In genomic region chr17:74752415-74752814, GRCh38 we compare ENCODE assay signal across 14 cellular contexts. TPM values are rescaled to one million over a fixed set of nuclear protein-coding genes. Genes with fewer than 3 reads are reported as not detected.
A peak's percentile ranks its signal among the peaks of the same experiment; 100 is the strongest.
DNase-seq lines count a peak whose midpoint lies in the region; ATAC-seq and TF ChIP-seq lines count a peak whose summit lies in the region.
"Had no signal": no experiment of that assay in that cellular context is flagged by ENCODE, and none has a peak within 500 bp of the region (broad histone marks: within the 10 kb centered on the region; RNA-seq: fewer than 3 reads in every experiment).

No MANE protein-coding gene starts in this region.

- H3K4me1 Mint-ChIP-seq in activated T-cell treated with anti-CD3 and anti-CD28 coated beads, Interleukin-2, amount 50 U/mL, for 24 hours (ENCODE audit: low read depth), result peaks cover 68% of the 10 kb centered on the region
- peaks cover 64% of the 10 kb centered on the region for H3K4me1 Mint-ChIP-seq in activated CD4-positive, alpha-beta memory T cell treated with anti-CD3 and anti-CD28 coated beads, Interleukin-2, amount 10 ng/mL, durations not matched to agents 7 days and 5 days

- H3K27ac Mint-ChIP-seq in activated T-cell treated with anti-CD3 and anti-CD28 coated beads, Interleukin-2, amount 50 U/mL, for 24 hours, result peak overlapping the region; percentile 93
- peak overlapping the region; percentile 90 for H3K27ac Mint-ChIP-seq in activated CD4-positive, alpha-beta memory T cell treated with anti-CD3 and anti-CD28 coated beads, Interleukin-2, amount 10 ng/mL, durations not matched to agents 7 days and 5 days

- H3K4me2 ChIP-seq in hepatocyte, result peak overlapping the region; percentile 87

- H3K27ac ChIP-seq in hepatocyte (peak overlapping the region; percentile 87), stomach (peak overlapping the region; percentile 29 to 94 (median 91))
- H3K27ac ChIP-seq: VCaP had no signal

- no peaks in the 10 kb centered on the region for H3K9me2 ChIP-seq in hepatocyte (replicated peaks; ENCODE audit: insufficient read depth)

- 84% methylated on average over 9 of the region's 9 CpGs for WGBS in hepatocyte (ENCODE audit: low lambda C conversion rate, missing lambda C conversion rate)
- WGBS in stomach, 5 donors, result 77 to 86% (median 84%) methylated on average over 9 of the region's 9 CpGs

- POLR2A ChIA-PET in activated CD4-positive, alpha-beta memory T cell treated with anti-CD3 and anti-CD28 coated beads, Interleukin-2, amount 10 ng/mL, durations not matched to agents 7 days and 5 days (lab: Charles Lee), result interaction anchor here (1.4 to 9.2 kb wide), 6 partner anchors 8 to 121 kb away, joined by 3 to 98 read pairs (median 10); partner anchors contain the start of genes FDXR, NAT9 and RAB37

- no peaks in the 10 kb centered on the region for H3K9me3 Mint-ChIP-seq in activated T-cell treated with anti-CD3 and anti-CD28 coated beads, Interleukin-2, amount 50 U/mL, for 24 hours
- H3K9me3 Mint-ChIP-seq in activated CD4-positive, alpha-beta memory T cell treated with anti-CD3 and anti-CD28 coated beads, Interleukin-2, amount 10 ng/mL, durations not matched to agents 7 days and 5 days, result no peaks in the 10 kb centered on the region

- peaks cover 51% of the 10 kb centered on the region for H3K4me1 ChIP-seq in hepatocyte (ENCODE audit: insufficient read depth)
- H3K4me1 ChIP-seq in stomach, result peaks cover 40 to 73% (median 66%) of the 10 kb centered on the region in 4 donors

- ATAC-seq in GM19351 (IDR thresholded peaks at IDR 0.05; ENCODE audit: unreplicated experiment) (no peak), GM18517 (IDR thresholded peaks at IDR 0.05; ENCODE audit: unreplicated experiment) (no peak)

- H3K36me3 Mint-ChIP-seq in activated T-cell treated with anti-CD3 and anti-CD28 coated beads, Interleukin-2, amount 50 U/mL, for 24 hours (ENCODE audit: low read depth), result peaks cover 64% of the 10 kb centered on the region
- H3K36me3 Mint-ChIP-seq in activated CD4-positive, alpha-beta memory T cell treated with anti-CD3 and anti-CD28 coated beads, Interleukin-2, amount 10 ng/mL, durations not matched to agents 7 days and 5 days (ENCODE audit: low read depth), result peaks cover 71% of the 10 kb centered on the region

- no peaks in the 10 kb centered on the region for H3K27me3 ChIP-seq in hepatocyte
- no peaks in the 10 kb centered on the region for H3K27me3 ChIP-seq in stomach
- H3K27me3 ChIP-seq: tibial artery had no signal

- no peak for TF ChIP-seq EP300 in stomach (IDR thresholded peaks at IDR 0.05)

- no peak for DNase-seq in activated T-cell treated with anti-CD3 and anti-CD28 coated beads, Interleukin-2, amount 50 U/mL, for 24 hours
- DNase-seq in activated T-cell treated with anti-CD3 and anti-CD28 coated beads, Interleukin-2, amount 50 U/mL, for 1 hour, result no peak
- DNase-seq in activated CD4-positive, alpha-beta memory T cell treated with anti-CD3 and anti-CD28 coated beads, Interleukin-2, amount 10 ng/mL, durations not matched to agents 7 days and 5 days, result no peak
- DNase-seq in hepatocyte (ENCODE audit: low spot score) (no peak), stomach (no peak), iPS-NIHi11 (ENCODE audit: low spot score) (no peak)
- DNase-seq: ACHN, islet precursor cell, NCI-H69, sigmoid colon, tibial artery had no signal

- peaks cover 61% of the 10 kb centered on the region for H4K20me1 ChIP-seq in hepatocyte (ENCODE audit: insufficient read depth, poor library complexity, severe bottlenecking)

- TF ChIP-seq CTCF in hepatocyte (IDR thresholded peaks at IDR 0.05; ENCODE audit: poor library complexity), result no peak
- TF ChIP-seq CTCF in stomach (IDR thresholded peaks at IDR 0.05), result no peak

- peak overlapping the region; percentile 92 for H3K4me3 Mint-ChIP-seq in activated T-cell treated with anti-CD3 and anti-CD28 coated beads, Interleukin-2, amount 50 U/mL, for 24 hours
- H3K4me3 Mint-ChIP-seq in activated CD4-positive, alpha-beta memory T cell treated with anti-CD3 and anti-CD28 coated beads, Interleukin-2, amount 10 ng/mL, durations not matched to agents 7 days and 5 days, result peak overlapping the region; percentile 94

- TF ChIP-seq POLR2A in stomach (IDR thresholded peaks at IDR 0.05), result no peak

- H3K36me3 ChIP-seq in hepatocyte (replicated peaks; ENCODE audit: insufficient read depth, low read depth) (no peaks in the 10 kb centered on the region), stomach (peaks cover 0 to 4% (median 0%) of the 10 kb centered on the region in 4 donors)
- H3K36me3 ChIP-seq: sigmoid colon, tibial artery had no signal

- CTCF ChIA-PET in activated CD4-positive, alpha-beta memory T cell treated with anti-CD3 and anti-CD28 coated beads, Interleukin-2, amount 10 ng/mL, durations not matched to agents 7 days and 5 days (lab: Charles Lee), result interaction anchor here (1.3 to 12.5 kb wide), 4 partner anchors 15 to 95 kb away, joined by 4 to 93 read pairs (median 16); partner anchors contain the start of gene RAB37

- intact Hi-C loops in stomach (cut with DNase I; ENCODE audit: low total_unique reads), result no loop called here

- H2AFZ ChIP-seq in hepatocyte, result no peak overlapping the region

- H3K4me3 ChIP-seq in hepatocyte (no peak overlapping the region), stomach (peak overlapping the region in 1 of 4 donors; percentile 89)
- H3K4me3 ChIP-seq: sigmoid colon, tibial artery had no signal

- H3K9me3 ChIP-seq in hepatocyte (ENCODE audit: low read depth) (no peaks in the 10 kb centered on the region), stomach (no peaks in the 10 kb centered on the region)
- H3K9me3 ChIP-seq: sigmoid colon, tibial artery had no signal

- peaks cover 91% of the 10 kb centered on the region for H3K79me2 ChIP-seq in hepatocyte

- H3K27me3 Mint-ChIP-seq in activated T-cell treated with anti-CD3 and anti-CD28 coated beads, Interleukin-2, amount 50 U/mL, for 24 hours, result no peaks in the 10 kb centered on the region
- H3K27me3 Mint-ChIP-seq in activated CD4-positive, alpha-beta memory T cell treated with anti-CD3 and anti-CD28 coated beads, Interleukin-2, amount 10 ng/mL, durations not matched to agents 7 days and 5 days, result no peaks in the 10 kb centered on the region

RNA-seq across cellular contexts. Expression of gene NHERF1, which starts 4.0 kb away (rescaled TPM):
- 100 to 1,000 TPM; 320 to 328 TPM for total RNA-seq in activated CD4-positive, alpha-beta memory T cell treated with anti-CD3 and anti-CD28 coated beads, Interleukin-2, amount 10 ng/mL, durations not matched to agents 7 days and 5 days
- total RNA-seq in hepatocyte, result 263 and 269 TPM in 2 replicates
- 712 and 763 TPM in 2 replicates for polyA plus RNA-seq in hepatocyte
- total RNA-seq in stomach, result 100 to 1,000 TPM in 2 of 5 donors, 10 to 100 TPM in 3; 14.9 to 152 (median 81.0) TPM
- 10 to 100 TPM; 76.8 to 92.5 (median 83.7) TPM for polyA plus RNA-seq in stomach

RNA-seq across cellular contexts. Expression of gene RAB37, which starts 15.4 kb away (rescaled TPM):
- total RNA-seq in activated CD4-positive, alpha-beta memory T cell treated with anti-CD3 and anti-CD28 coated beads, Interleukin-2, amount 10 ng/mL, durations not matched to agents 7 days and 5 days, result 10 to 100 TPM; 56.1 to 58.5 TPM
- total RNA-seq in hepatocyte (5.9 and 6.1 TPM in 2 replicates), stomach (1 to 10 TPM in 2 of 5 donors, not detected in 3; 2.0 to 8.7 TPM)
- polyA plus RNA-seq in hepatocyte (7.0 and 11.8 TPM in 2 replicates), stomach (10 to 100 TPM in 1 of 3 donors, 1 to 10 TPM in 2; 2.0 to 42.9 (median 5.3) TPM)

RNA-seq across cellular contexts. Expression of gene NAT9, which starts 23.7 kb away (rescaled TPM):
- 10 to 100 TPM; 32.1 to 32.3 TPM for total RNA-seq in activated CD4-positive, alpha-beta memory T cell treated with anti-CD3 and anti-CD28 coated beads, Interleukin-2, amount 10 ng/mL, durations not matched to agents 7 days and 5 days
- total RNA-seq in hepatocyte (28.6 and 29.2 TPM in 2 replicates), stomach (10 to 100 TPM; 15.8 to 33.5 (median 24.0) TPM)
- polyA plus RNA-seq in hepatocyte (34.8 and 62.9 TPM in 2 replicates), stomach (10 to 100 TPM; 14.5 to 29.7 (median 19.7) TPM)

RNA-seq across cellular contexts. Expression of gene CD300LF, which starts 39.7 kb away (rescaled TPM):
- total RNA-seq in activated CD4-positive, alpha-beta memory T cell treated with anti-CD3 and anti-CD28 coated beads, Interleukin-2, amount 10 ng/mL, durations not matched to agents 7 days and 5 days, result not detected
- total RNA-seq in hepatocyte (0.32 TPM in 1 of 2 replicates, not detected in the other), stomach (1 to 10 TPM in 1 of 5 donors, not detected in 4; 3.9 TPM)
- polyA plus RNA-seq in hepatocyte (0.44 and 0.85 TPM in 2 replicates), stomach (under 1 TPM in 2 of 3 donors, not detected in 1; 0.75 to 0.95 TPM)
